Comparison of ENCODE assay signal across 2 cellular contexts in the genomic region with DNA sequence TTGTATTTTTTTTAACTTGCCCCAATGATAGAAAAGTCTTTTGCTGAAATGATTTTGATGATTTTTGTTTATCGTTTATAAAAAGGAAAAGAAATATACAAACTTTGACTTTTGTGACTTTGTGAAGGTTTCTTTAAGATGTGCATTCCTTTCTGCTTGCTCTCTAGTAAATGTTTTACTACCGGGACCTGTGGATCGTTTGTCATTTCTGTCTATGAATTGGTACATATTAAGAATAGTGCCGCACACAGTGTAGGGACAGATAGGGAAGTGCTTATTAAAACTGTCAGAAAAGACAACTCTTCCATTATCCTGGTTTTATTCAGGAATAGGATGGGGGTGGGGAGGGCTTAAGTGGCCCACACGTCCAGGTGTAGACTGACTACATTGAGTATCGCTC.
TF ChIP-seq lines count a peak whose summit lies in the region.

No MANE protein-coding gene starts in this region.

TF ChIP-seq in GM23338, 12 proteins besides CTCF, POLR2A, EP300 and RAD21 (continues in another document):
- TF ChIP-seq ZNF331 (CRISPR knock-in tag; IDR thresholded peaks at IDR 0.05; ENCODE audit: low read depth) (no peak), STAT1 (IDR thresholded peaks at IDR 0.05; ENCODE audit: unreplicated experiment) (no peak), CREB1 (CRISPR knock-in tag; IDR thresholded peaks at IDR 0.05; ENCODE audit: low read depth) (no peak), JUNB (IDR thresholded peaks at IDR 0.05; ENCODE audit: unreplicated experiment) (no peak), ZNF462 (CRISPR knock-in tag; IDR thresholded peaks at IDR 0.05) (no peak), POLR2AphosphoS5 (IDR thresholded peaks at IDR 0.05; ENCODE audit: low read depth) (no peak), NANOG (IDR thresholded peaks at IDR 0.05; ENCODE audit: borderline replicate concordance) (no peak), EZH2 (IDR thresholded peaks at IDR 0.05; ENCODE audit: low read depth, unreplicated experiment) (no peak)
- TF ChIP-seq, protein P1, sequence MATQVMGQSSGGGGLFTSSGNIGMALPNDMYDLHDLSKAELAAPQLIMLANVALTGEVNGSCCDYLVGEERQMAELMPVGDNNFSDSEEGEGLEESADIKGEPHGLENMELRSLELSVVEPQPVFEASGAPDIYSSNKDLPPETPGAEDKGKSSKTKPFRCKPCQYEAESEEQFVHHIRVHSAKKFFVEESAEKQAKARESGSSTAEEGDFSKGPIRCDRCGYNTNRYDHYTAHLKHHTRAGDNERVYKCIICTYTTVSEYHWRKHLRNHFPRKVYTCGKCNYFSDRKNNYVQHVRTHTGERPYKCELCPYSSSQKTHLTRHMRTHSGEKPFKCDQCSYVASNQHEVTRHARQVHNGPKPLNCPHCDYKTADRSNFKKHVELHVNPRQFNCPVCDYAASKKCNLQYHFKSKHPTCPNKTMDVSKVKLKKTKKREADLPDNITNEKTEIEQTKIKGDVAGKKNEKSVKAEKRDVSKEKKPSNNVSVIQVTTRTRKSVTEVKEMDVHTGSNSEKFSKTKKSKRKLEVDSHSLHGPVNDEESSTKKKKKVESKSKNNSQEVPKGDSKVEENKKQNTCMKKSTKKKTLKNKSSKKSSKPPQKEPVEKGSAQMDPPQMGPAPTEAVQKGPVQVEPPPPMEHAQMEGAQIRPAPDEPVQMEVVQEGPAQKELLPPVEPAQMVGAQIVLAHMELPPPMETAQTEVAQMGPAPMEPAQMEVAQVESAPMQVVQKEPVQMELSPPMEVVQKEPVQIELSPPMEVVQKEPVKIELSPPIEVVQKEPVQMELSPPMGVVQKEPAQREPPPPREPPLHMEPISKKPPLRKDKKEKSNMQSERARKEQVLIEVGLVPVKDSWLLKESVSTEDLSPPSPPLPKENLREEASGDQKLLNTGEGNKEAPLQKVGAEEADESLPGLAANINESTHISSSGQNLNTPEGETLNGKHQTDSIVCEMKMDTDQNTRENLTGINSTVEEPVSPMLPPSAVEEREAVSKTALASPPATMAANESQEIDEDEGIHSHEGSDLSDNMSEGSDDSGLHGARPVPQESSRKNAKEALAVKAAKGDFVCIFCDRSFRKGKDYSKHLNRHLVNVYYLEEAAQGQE (IDR thresholded peaks at IDR 0.05; ENCODE audit: unreplicated experiment): no peak
- TF ChIP-seq, protein P2, sequence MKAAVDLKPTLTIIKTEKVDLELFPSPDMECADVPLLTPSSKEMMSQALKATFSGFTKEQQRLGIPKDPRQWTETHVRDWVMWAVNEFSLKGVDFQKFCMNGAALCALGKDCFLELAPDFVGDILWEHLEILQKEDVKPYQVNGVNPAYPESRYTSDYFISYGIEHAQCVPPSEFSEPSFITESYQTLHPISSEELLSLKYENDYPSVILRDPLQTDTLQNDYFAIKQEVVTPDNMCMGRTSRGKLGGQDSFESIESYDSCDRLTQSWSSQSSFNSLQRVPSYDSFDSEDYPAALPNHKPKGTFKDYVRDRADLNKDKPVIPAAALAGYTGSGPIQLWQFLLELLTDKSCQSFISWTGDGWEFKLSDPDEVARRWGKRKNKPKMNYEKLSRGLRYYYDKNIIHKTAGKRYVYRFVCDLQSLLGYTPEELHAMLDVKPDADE (IDR thresholded peaks at IDR 0.05): no peak

TF ChIP-seq in WTC11, 78 proteins besides CTCF, POLR2A, EP300 and RAD21:
- TF ChIP-seq ATF6 (CRISPR knock-in tag; IDR thresholded peaks at IDR 0.05) (no peak), ATF1 (CRISPR knock-in tag; IDR thresholded peaks at IDR 0.05) (no peak), EMX1 (CRISPR knock-in tag; IDR thresholded peaks at IDR 0.05) (no peak), FOXP1 (CRISPR knock-in tag; IDR thresholded peaks at IDR 0.05; ENCODE audit: borderline replicate concordance) (no peak), MLX (CRISPR knock-in tag; IDR thresholded peaks at IDR 0.05) (no peak), ZNF396 (CRISPR knock-in tag; IDR thresholded peaks at IDR 0.05; ENCODE audit: borderline replicate concordance) (no peak), NR2C2 (CRISPR knock-in tag; IDR thresholded peaks at IDR 0.05) (no peak), PREB (CRISPR knock-in tag; IDR thresholded peaks at IDR 0.05; ENCODE audit: borderline replicate concordance) (no peak), GRHL2 (CRISPR knock-in tag; IDR thresholded peaks at IDR 0.05; ENCODE audit: insufficient replicate concordance, severe bottlenecking) (no peak), STAT6 (CRISPR knock-in tag; conservative IDR thresholded peaks at IDR 0.05; ENCODE audit: low read depth) (no peak), ATF3 (CRISPR knock-in tag; conservative IDR thresholded peaks at IDR 0.05) (no peak)
- TF ChIP-seq, protein P3, sequence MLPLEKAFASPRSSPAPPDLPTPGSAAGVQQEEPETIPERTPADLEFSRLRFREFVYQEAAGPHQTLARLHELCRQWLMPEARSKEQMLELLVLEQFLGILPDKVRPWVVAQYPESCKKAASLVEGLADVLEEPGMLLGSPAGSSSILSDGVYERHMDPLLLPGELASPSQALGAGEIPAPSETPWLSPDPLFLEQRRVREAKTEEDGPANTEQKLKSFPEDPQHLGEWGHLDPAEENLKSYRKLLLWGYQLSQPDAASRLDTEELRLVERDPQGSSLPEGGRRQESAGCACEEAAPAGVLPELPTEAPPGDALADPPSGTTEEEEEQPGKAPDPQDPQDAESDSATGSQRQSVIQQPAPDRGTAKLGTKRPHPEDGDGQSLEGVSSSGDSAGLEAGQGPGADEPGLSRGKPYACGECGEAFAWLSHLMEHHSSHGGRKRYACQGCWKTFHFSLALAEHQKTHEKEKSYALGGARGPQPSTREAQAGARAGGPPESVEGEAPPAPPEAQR (CRISPR knock-in tag; IDR thresholded peaks at IDR 0.05): no peak
- TF ChIP-seq, protein P4, sequence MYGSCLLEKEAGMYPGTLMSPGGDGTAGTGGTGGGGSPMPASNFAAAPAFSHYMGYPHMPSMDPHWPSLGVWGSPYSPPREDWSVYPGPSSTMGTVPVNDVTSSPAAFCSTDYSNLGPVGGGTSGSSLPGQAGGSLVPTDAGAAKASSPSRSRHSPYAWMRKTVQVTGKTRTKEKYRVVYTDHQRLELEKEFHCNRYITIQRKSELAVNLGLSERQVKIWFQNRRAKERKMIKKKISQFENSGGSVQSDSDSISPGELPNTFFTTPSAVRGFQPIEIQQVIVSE (CRISPR knock-in tag; IDR thresholded peaks at IDR 0.05; ENCODE audit: borderline replicate concordance): no peak
- TF ChIP-seq, protein P5, sequence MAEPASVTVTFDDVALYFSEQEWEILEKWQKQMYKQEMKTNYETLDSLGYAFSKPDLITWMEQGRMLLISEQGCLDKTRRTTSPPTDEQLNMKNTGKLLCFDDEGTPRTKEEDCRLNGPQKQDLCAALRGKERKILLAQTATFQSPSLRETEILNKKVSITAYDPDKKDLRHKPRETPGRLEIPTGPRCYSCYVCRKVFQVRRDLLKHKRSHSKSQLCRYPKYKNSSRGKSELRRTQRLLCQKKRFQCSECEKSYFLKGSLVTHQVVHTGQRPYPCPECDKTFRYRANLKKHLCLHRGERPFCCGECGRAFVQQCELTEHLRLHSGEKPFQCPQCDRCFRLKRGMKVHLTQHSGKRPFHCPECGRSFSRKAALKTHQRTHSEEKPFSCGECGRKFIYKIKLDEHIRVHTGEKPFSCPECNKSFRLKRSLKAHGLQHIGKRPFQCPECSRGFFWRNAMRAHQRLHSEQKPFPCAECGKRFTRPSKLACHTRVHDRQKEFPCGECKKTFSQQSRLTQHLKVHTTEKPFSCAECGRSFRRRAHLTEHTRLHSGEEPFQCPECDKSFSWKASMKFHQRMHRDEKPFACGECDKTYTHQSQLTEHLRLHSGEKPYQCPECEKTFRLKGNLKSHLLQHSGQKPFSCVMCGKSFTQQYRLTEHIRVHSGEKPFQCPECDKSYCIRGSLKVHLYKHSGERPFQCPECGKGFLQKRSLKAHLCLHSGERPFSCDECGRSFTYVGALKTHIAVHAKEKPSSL (CRISPR knock-in tag; conservative IDR thresholded peaks at IDR 0.05): no peak
TF ChIP-seq in WTC11: peak in this region for 0.
